ENCODE assay signal across 1 cellular context in genomic region chr17:68910789-68911431, GRCh38.
TF ChIP-seq lines count a peak whose summit lies in the region.

No MANE protein-coding gene starts in this region.

TF ChIP-seq in GM23338, 12 proteins besides CTCF, POLR2A, EP300 and RAD21 (continued from another document):
- no peak for TF ChIP-seq ZNF462 (CRISPR knock-in tag; IDR thresholded peaks at IDR 0.05)
- no peak for TF ChIP-seq ZNF331 (CRISPR knock-in tag; IDR thresholded peaks at IDR 0.05; ENCODE audit: low read depth)
- no peak for TF ChIP-seq CREB1 (CRISPR knock-in tag; IDR thresholded peaks at IDR 0.05; ENCODE audit: low read depth)
- no peak for TF ChIP-seq ZNF114 (CRISPR knock-in tag; IDR thresholded peaks at IDR 0.05)
- TF ChIP-seq POLR2AphosphoS5 (IDR thresholded peaks at IDR 0.05; ENCODE audit: low read depth), result no peak
- no peak for TF ChIP-seq EZH2 (IDR thresholded peaks at IDR 0.05; ENCODE audit: low read depth, unreplicated experiment)
- TF ChIP-seq JUNB (IDR thresholded peaks at IDR 0.05; ENCODE audit: unreplicated experiment), result no peak
